ENCODE assay signal across 21 cellular contexts in the genomic region with DNA sequence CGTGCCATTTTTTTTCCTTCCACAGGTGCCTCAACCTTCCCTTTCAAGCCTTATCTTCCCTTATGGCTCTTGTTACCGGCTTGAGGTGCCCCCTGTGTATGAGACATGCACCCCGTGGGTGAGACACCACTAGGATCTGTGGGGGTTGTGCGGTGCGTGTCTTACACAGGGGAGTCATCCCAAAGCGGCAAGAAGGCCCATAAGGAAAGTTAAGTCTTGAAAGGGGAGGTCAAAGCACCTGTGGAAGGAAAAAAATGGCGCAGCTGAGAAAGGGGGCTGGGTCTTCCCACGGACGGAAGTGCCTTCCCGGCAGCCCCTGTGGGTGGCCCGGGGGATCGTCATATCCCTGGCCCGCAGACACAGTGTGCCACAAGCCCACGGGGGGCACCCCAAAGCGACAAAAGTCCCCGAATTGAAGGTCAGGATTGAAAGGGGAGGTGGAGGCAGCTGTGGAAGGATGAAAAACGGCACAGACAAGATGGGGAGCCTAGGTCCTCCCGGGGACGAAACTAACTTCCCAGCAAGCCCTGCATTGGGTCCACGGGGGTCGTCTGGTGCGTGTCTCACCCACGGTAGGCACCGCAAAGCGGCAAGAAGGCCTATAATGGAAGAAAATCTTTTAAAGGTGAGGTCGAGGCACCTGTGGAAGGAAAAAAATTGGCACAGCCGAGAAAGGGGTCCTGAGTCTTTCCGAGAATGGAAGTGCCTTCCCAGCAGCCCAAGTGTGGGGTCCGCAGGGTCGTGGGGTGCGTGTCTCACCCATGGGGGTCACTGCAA.
"Had no signal": no experiment of that assay in that cellular context is flagged by ENCODE, and none has a peak within 500 bp of the region (broad histone marks: within the 10 kb centered on the region; RNA-seq: fewer than 3 reads in every experiment).

No MANE protein-coding gene starts in this region.

- H3K4me3 ChIP-seq: coronary artery, suprapubic skin, vagina had no signal

- DNase-seq: activated B cell treated with CpG ODN at 0.5 μM for 24 hours; activated CD4-positive, alpha-beta T cell treated with anti-CD3 and anti-CD28 coated beads, Interleukin-2, amount 10 ng/mL, durations not matched to agents 24 days and 14 days; activated CD8-positive, alpha-beta T cell treated with anti-CD3 and anti-CD28 coated beads for 36 hours; activated gamma-delta T cell treated with Interleukin-2 at 50 U/mL for 16 hours; activated T-cell treated with anti-CD3 and anti-CD28 coated beads, Interleukin-2, amount 50 U/mL, for 72 hours; central memory CD4-positive, alpha-beta T cell; erythroblast; foreskin melanocyte; mesenchymal stem cell; retina; small intestine; stimulated activated CD4-positive, alpha-beta T cell treated with anti-CD3 and anti-CD28 coated beads, Interleukin-4, amount 100 ng/mL, for 1 hour; stimulated activated naive CD8-positive, alpha-beta T cell treated with anti-CD3 and anti-CD28 coated beads, Interleukin-15, amount 100 ng/mL, for 72 hours; trophoblast cell had no signal

- H3K27me3 Mint-ChIP-seq: activated B cell treated with CpG ODN at 0.5 μM for 24 hours; activated CD4-positive, alpha-beta T cell treated with anti-CD3 and anti-CD28 coated beads, Interleukin-2, amount 10 ng/mL, durations not matched to agents 24 days and 14 days; activated CD8-positive, alpha-beta T cell treated with anti-CD3 and anti-CD28 coated beads for 36 hours; stimulated activated naive CD8-positive, alpha-beta T cell treated with anti-CD3 and anti-CD28 coated beads, Interleukin-15, amount 100 ng/mL, for 72 hours; T-cell had no signal

- H3K9me3 ChIP-seq: vagina had no signal

- H3K4me1 Mint-ChIP-seq: activated B cell treated with CpG ODN at 0.5 μM for 24 hours; activated CD4-positive, alpha-beta T cell treated with anti-CD3 and anti-CD28 coated beads, Interleukin-2, amount 10 ng/mL, durations not matched to agents 24 days and 14 days; brain; naive thymus-derived CD8-positive, alpha-beta T cell; stimulated activated naive CD8-positive, alpha-beta T cell treated with anti-CD3 and anti-CD28 coated beads, Interleukin-15, amount 100 ng/mL, for 72 hours; T-cell had no signal

- H3K27ac ChIP-seq: coronary artery, parathyroid adenoma, suprapubic skin, vagina had no signal

- H2AFZ ChIP-seq: parathyroid adenoma had no signal

- H3K36me3 ChIP-seq: suprapubic skin, vagina had no signal

- H3K4me3 Mint-ChIP-seq: activated B cell treated with CpG ODN at 0.5 μM for 24 hours; activated CD4-positive, alpha-beta T cell treated with anti-CD3 and anti-CD28 coated beads, Interleukin-2, amount 10 ng/mL, durations not matched to agents 24 days and 14 days; activated CD8-positive, alpha-beta T cell treated with anti-CD3 and anti-CD28 coated beads for 36 hours; activated T-cell treated with anti-CD3 and anti-CD28 coated beads, Interleukin-2, amount 50 U/mL, for 72 hours; brain; naive thymus-derived CD8-positive, alpha-beta T cell; stimulated activated naive CD8-positive, alpha-beta T cell treated with anti-CD3 and anti-CD28 coated beads, Interleukin-15, amount 100 ng/mL, for 72 hours had no signal

- H3K9ac ChIP-seq: parathyroid adenoma had no signal

- H3K27ac Mint-ChIP-seq: activated B cell treated with CpG ODN at 0.5 μM for 24 hours; activated CD4-positive, alpha-beta T cell treated with anti-CD3 and anti-CD28 coated beads, Interleukin-2, amount 10 ng/mL, durations not matched to agents 24 days and 14 days; activated CD8-positive, alpha-beta T cell treated with anti-CD3 and anti-CD28 coated beads for 36 hours; activated T-cell treated with anti-CD3 and anti-CD28 coated beads, Interleukin-2, amount 50 U/mL, for 72 hours; brain; naive thymus-derived CD8-positive, alpha-beta T cell; stimulated activated naive CD8-positive, alpha-beta T cell treated with anti-CD3 and anti-CD28 coated beads, Interleukin-15, amount 100 ng/mL, for 72 hours; T-cell had no signal

- H3K36me3 Mint-ChIP-seq: brain, T-cell had no signal

- H3K27me3 ChIP-seq: suprapubic skin, vagina had no signal

- ATAC-seq: activated CD8-positive, alpha-beta T cell treated with anti-CD3 and anti-CD28 coated beads for 36 hours; activated T-cell treated with anti-CD3 and anti-CD28 coated beads, Interleukin-2, amount 50 U/mL, for 72 hours; naive thymus-derived CD8-positive, alpha-beta T cell; stimulated activated naive CD8-positive, alpha-beta T cell treated with anti-CD3 and anti-CD28 coated beads, Interleukin-15, amount 100 ng/mL, for 72 hours; T-cell had no signal

- H3K4me1 ChIP-seq: parathyroid adenoma, suprapubic skin, vagina had no signal
